Comparison of ENCODE assay signal across 14 cellular contexts in the genomic region with DNA sequence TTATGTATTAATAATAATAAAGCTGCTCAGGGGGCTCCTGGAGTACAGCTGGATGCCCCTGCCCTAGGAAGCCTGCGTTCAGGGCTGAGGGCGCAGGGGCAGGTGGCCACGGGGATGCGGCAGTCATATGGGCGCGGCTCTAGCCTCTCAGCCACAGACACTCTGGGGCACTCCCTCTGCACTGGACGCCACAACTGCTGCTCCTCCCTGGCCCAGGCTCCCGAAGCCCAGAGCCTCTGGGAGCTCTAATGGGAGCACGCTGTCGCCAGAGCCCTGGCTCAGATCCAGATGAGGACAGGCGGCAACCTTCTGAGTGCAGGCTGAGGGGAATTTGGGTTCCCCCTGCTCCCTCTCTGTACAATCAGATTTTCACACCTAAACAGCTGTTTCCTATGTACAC.
DNase-seq lines count a peak whose midpoint lies in the region; ATAC-seq and TF ChIP-seq lines count a peak whose summit lies in the region.
"Had no signal": no experiment of that assay in that cellular context is flagged by ENCODE, and none has a peak within 500 bp of the region (broad histone marks: within the 10 kb centered on the region; RNA-seq: fewer than 3 reads in every experiment).

No MANE protein-coding gene starts in this region.

- H3K36me3 Mint-ChIP-seq in activated T-helper 17 cell treated with anti-CD3 and anti-CD28 coated beads, Interleukin-2, amount 50 U/mL, for 72 hours (ENCODE audit: low read depth), result no peaks in the 10 kb centered on the region
- H3K36me3 Mint-ChIP-seq in activated naive CD4-positive, alpha-beta T cell treated with anti-CD3 and anti-CD28 coated beads, Interleukin-2, amount 10 ng/mL, durations not matched to agents 7 days and 5 days, result no peaks in the 10 kb centered on the region

- peak overlapping the region; percentile 97 for H3K27ac ChIP-seq in PC-9
- H3K27ac ChIP-seq in suprapubic skin, result peak overlapping the region; percentile 3
- H3K27ac ChIP-seq: parathyroid adenoma had no signal

- no peak for TF ChIP-seq EP300 in suprapubic skin (IDR thresholded peaks at IDR 0.05)

- no peaks in the 10 kb centered on the region for H3K9me3 Mint-ChIP-seq in activated T-helper 17 cell treated with anti-CD3 and anti-CD28 coated beads, Interleukin-2, amount 50 U/mL, for 72 hours
- H3K9me3 Mint-ChIP-seq in activated naive CD4-positive, alpha-beta T cell treated with anti-CD3 and anti-CD28 coated beads, Interleukin-2, amount 10 ng/mL, durations not matched to agents 7 days and 5 days, result no peaks in the 10 kb centered on the region
- H3K9me3 Mint-ChIP-seq: activated CD8-positive, alpha-beta T cell treated with anti-CD3 and anti-CD28 coated beads for 36 hours had no signal

- no peak overlapping the region for H2AFZ ChIP-seq in PC-9
- H2AFZ ChIP-seq: parathyroid adenoma had no signal

- H3K4me1 ChIP-seq in PC-9 (replicated peaks; ENCODE audit: insufficient read depth), result peaks cover 91% of the 10 kb centered on the region
- peaks cover 2% of the 10 kb centered on the region for H3K4me1 ChIP-seq in suprapubic skin
- H3K4me1 ChIP-seq: parathyroid adenoma had no signal

- CTCF ChIA-PET in PC-9 (lab: Charles Lee), result interaction anchor here (0.6 kb wide), 1 partner anchor 190 kb away, joined by 5 read pairs; the partner anchor contains the start of gene RAB12
- CTCF ChIA-PET in activated naive CD4-positive, alpha-beta T cell treated with anti-CD3 and anti-CD28 coated beads, Interleukin-2, amount 10 ng/mL, durations not matched to agents 7 days and 5 days (lab: Charles Lee), result no interaction called here

- BruUV-seq in PC-9 (replicated peaks; lab: Mats Ljungman, UMichigan), result no TSS peak

- H3K27ac Mint-ChIP-seq in activated T-helper 17 cell treated with anti-CD3 and anti-CD28 coated beads, Interleukin-2, amount 50 U/mL, for 72 hours, result no peak overlapping the region
- no peak overlapping the region for H3K27ac Mint-ChIP-seq in activated naive CD4-positive, alpha-beta T cell treated with anti-CD3 and anti-CD28 coated beads, Interleukin-2, amount 10 ng/mL, durations not matched to agents 7 days and 5 days
- H3K27ac Mint-ChIP-seq: activated CD8-positive, alpha-beta T cell treated with anti-CD3 and anti-CD28 coated beads for 36 hours had no signal

- peaks cover 56% of the 10 kb centered on the region for H3F3A ChIP-seq in PC-9 (ENCODE audit: insufficient read depth, low read depth)

- no peaks in the 10 kb centered on the region for H3K4me1 Mint-ChIP-seq in activated T-helper 17 cell treated with anti-CD3 and anti-CD28 coated beads, Interleukin-2, amount 50 U/mL, for 72 hours
- H3K4me1 Mint-ChIP-seq in activated naive CD4-positive, alpha-beta T cell treated with anti-CD3 and anti-CD28 coated beads, Interleukin-2, amount 10 ng/mL, durations not matched to agents 7 days and 5 days, result peaks cover 7% of the 10 kb centered on the region

- H3K27me3 ChIP-seq in PC-9 (ENCODE audit: insufficient read depth, low read depth), result no peaks in the 10 kb centered on the region
- H3K27me3 ChIP-seq in suprapubic skin, result no peaks in the 10 kb centered on the region
- H3K27me3 ChIP-seq: MG63 had no signal

- ATAC-seq in left cardiac atrium, result peak; percentile 20 to 38
- no peak for ATAC-seq in activated T-helper 17 cell treated with anti-CD3 and anti-CD28 coated beads, Interleukin-2, amount 50 U/mL, for 72 hours (replicated peaks)
- no peak for ATAC-seq in GM19463 (IDR thresholded peaks at IDR 0.05; ENCODE audit: unreplicated experiment)
- ATAC-seq: activated CD8-positive, alpha-beta T cell treated with anti-CD3 and anti-CD28 coated beads for 36 hours had no signal

- no peaks in the 10 kb centered on the region for H3K36me3 ChIP-seq in PC-9 (ENCODE audit: low read depth)
- no peaks in the 10 kb centered on the region for H3K36me3 ChIP-seq in suprapubic skin

- intact Hi-C loops in PC-9 (cut with micrococcal nuclease; ENCODE audit: unreplicated experiment) (loop anchor here (1.0 to 5.0 kb wide), 2 partner anchors 43 to 180 kb away; no protein-coding TSS in a partner anchor), left cardiac atrium (cut with DNase I) (no loop called here)

- no peaks in the 10 kb centered on the region for H4K20me1 ChIP-seq in PC-9 (ENCODE audit: insufficient read depth)

- no peak overlapping the region for H3K4me3 Mint-ChIP-seq in activated T-helper 17 cell treated with anti-CD3 and anti-CD28 coated beads, Interleukin-2, amount 50 U/mL, for 72 hours
- H3K4me3 Mint-ChIP-seq in activated naive CD4-positive, alpha-beta T cell treated with anti-CD3 and anti-CD28 coated beads, Interleukin-2, amount 10 ng/mL, durations not matched to agents 7 days and 5 days, result no peak overlapping the region
- H3K4me3 Mint-ChIP-seq: activated CD8-positive, alpha-beta T cell treated with anti-CD3 and anti-CD28 coated beads for 36 hours had no signal

- H3K27me3 Mint-ChIP-seq in activated T-helper 17 cell treated with anti-CD3 and anti-CD28 coated beads, Interleukin-2, amount 50 U/mL, for 72 hours, result peaks cover 7% of the 10 kb centered on the region
- peaks cover 31% of the 10 kb centered on the region for H3K27me3 Mint-ChIP-seq in activated naive CD4-positive, alpha-beta T cell treated with anti-CD3 and anti-CD28 coated beads, Interleukin-2, amount 10 ng/mL, durations not matched to agents 7 days and 5 days
- H3K27me3 Mint-ChIP-seq: activated CD8-positive, alpha-beta T cell treated with anti-CD3 and anti-CD28 coated beads for 36 hours had no signal

- H3K4me2 ChIP-seq in PC-9, result peak overlapping the region; percentile 73; the same call in 1 of the 2 replicates

- H3K9me3 ChIP-seq in PC-9 (ENCODE audit: insufficient read depth, low read depth) (no peaks in the 10 kb centered on the region), suprapubic skin (no peaks in the 10 kb centered on the region)

- H3K9me2 ChIP-seq in PC-9 (ENCODE audit: insufficient read depth), result no peaks in the 10 kb centered on the region

- H3K79me2 ChIP-seq in PC-9 (ENCODE audit: low read depth), result no peaks in the 10 kb centered on the region
- H3K79me2 ChIP-seq: parathyroid adenoma had no signal

- TF ChIP-seq POLR2A in suprapubic skin (IDR thresholded peaks at IDR 0.05), result no peak

- no peak for TF ChIP-seq CTCF in PC-9 (conservative IDR thresholded peaks at IDR 0.05)
- no peak for TF ChIP-seq CTCF in suprapubic skin (IDR thresholded peaks at IDR 0.05)

- no peak overlapping the region for H3K4me3 ChIP-seq in PC-9
- H3K4me3 ChIP-seq in suprapubic skin, result no peak overlapping the region
- H3K4me3 ChIP-seq: MG63 had no signal

- POLR2A ChIA-PET in PC-9 (lab: Charles Lee; ENCODE audit: unreplicated experiment), result interaction anchor here (0.7 kb wide), 1 partner anchor 69 kb away, joined by 3 read pairs; no protein-coding TSS in a partner anchor

- 54% methylated on average over 6 of the region's 11 CpGs for WGBS in suprapubic skin

- DNase-seq in NCI-H748 (lab: John Stamatoyannopoulos, UW; ENCODE audit: unreplicated experiment) (peak; percentile 22), NCI-H748 treated with DMSO at 0.1 percent for 48 hours (lab: John Stamatoyannopoulos, UW) (no peak), PC-9 (peak in 1 of 2 experiments; percentile 70), left cardiac atrium (no peak), suprapubic skin (ENCODE audit: low spot score in 2 of 2) (no peak)
- DNase-seq in activated naive CD4-positive, alpha-beta T cell treated with anti-CD3 and anti-CD28 coated beads, Interleukin-2, amount 10 ng/mL, durations not matched to agents 7 days and 5 days, result no peak
- DNase-seq: 8988T; activated CD8-positive, alpha-beta T cell treated with anti-CD3 and anti-CD28 coated beads for 36 hours; activated naive CD4-positive, alpha-beta T cell treated with Interleukin-2 at 50 U/mL for 16 hours; MG63; T-helper 2 cell had no signal

Comparison
In these comparisons a context has a peak if more than half of its experiments do, and no peak if none do; other contexts are left out.
1. ATAC-seq: peak in left cardiac atrium (2 of 2); none in activated T-helper 17 cell treated with anti-CD3 and anti-CD28 coated beads, Interleukin-2, amount 50 U/mL, for 72 hours (single experiment) and GM19463 (single experiment).